Comparison of ENCODE assay signal across 8 cellular contexts in the genomic region with DNA sequence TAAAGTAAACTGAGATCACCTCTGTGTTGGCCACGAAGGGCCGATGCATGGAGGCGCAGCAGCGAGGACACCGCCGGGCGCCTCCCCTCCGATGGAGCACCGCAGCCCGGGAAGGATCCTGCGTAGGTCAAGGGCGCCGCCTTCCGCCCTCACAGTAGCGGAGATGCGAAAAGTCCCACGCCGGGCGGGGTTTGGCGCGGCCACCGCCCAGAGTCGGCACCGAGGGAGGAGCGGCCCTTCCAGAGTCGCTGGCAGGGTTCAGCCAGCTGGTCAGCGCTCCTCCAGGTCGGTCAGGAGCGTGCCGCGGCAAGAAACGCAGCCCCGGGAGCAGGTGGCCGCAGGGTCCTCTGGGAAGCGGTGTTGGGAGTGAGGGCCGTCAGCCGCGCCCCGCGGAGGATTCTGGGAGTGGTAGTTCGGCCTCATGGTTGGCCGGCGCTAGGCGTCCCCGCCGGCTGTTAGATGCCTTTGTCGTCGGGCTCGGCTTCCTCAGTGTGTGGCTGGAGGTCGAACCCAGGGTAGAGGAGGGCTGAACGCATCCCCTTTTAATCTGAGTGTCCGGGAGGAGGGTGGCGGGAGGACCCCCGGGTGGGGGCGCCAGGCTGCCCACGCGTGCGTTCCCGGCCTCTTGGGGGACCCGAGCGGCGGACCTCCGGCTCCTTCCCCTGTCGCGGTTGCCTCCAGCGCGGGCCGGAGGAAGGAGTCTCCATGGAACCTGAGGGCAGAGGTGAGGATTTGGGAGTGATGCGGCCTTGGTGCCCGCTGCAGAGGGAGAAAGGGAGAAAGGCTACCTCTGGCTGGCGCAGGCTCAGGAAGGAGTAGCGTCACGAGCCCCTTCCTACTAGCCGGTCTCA. TPM values are rescaled to one million over a fixed set of nuclear protein-coding genes. Genes with fewer than 3 reads are reported as not detected.
A peak's percentile ranks its signal among the peaks of the same experiment; 100 is the strongest.
DNase-seq lines count a peak whose midpoint lies in the region; ATAC-seq and TF ChIP-seq lines count a peak whose summit lies in the region.

A gene (plus strand): TSS at position 411 of the 851 bp plus-strand sequence. CDS start 295 bp downstream, at position 706.

- DNase-seq in DMS 273 treated with DMSO at 0.1 percent for 48 hours (lab: John Stamatoyannopoulos, UW) (peak; percentile 88), HUDEP-2 (lab: John Stamatoyannopoulos, UW; ENCODE audit: unreplicated experiment in 76 of 76) (peak in 60 of 76 experiments; percentile 2 to 78 (median 55))
- peak; percentile 89 for DNase-seq in activated T-cell treated with anti-CD3 and anti-CD28 coated beads, Interleukin-2, amount 50 U/mL, for 24 hours
- peak; percentile 56 to 60 for DNase-seq in stimulated activated CD8-positive, alpha-beta memory T cell treated with anti-CD3 and anti-CD28 coated beads, Interleukin-7, amount 100 ng/mL, for 1 hour (ENCODE audit: low read depth in 2 of 2)

- peaks cover 51% of the 10 kb centered on the region for H3K36me3 Mint-ChIP-seq in activated T-cell treated with anti-CD3 and anti-CD28 coated beads, Interleukin-2, amount 50 U/mL, for 24 hours (ENCODE audit: low read depth)

- H3K27me3 ChIP-seq in OCI-LY1 (ENCODE audit: insufficient read depth, low read length) (no peaks in the 10 kb centered on the region), muscle layer of colon (ENCODE audit: control insufficient read depth in 1 of 2, insufficient read depth in 2 of 2, low read length in 2 of 2) (no peaks in the 10 kb centered on the region)

- H3K4me2 ChIP-seq in OCI-LY1 (ENCODE audit: low read length), result peak within 1 kb of the TSS; percentile 83

- H4K20me1 ChIP-seq in OCI-LY1 (ENCODE audit: insufficient read depth, low read length), result no peaks in the 10 kb centered on the region

- no peaks in the 10 kb centered on the region for H3K27me3 Mint-ChIP-seq in activated T-cell treated with anti-CD3 and anti-CD28 coated beads, Interleukin-2, amount 50 U/mL, for 24 hours

- H3K27ac Mint-ChIP-seq in activated T-cell treated with anti-CD3 and anti-CD28 coated beads, Interleukin-2, amount 50 U/mL, for 24 hours, result peak within 1 kb of the TSS; percentile 87

- H3K9ac ChIP-seq in OCI-LY1 (ENCODE audit: low read length) (peak within 1 kb of the TSS; percentile 62), muscle layer of colon (ENCODE audit: low read length) (peak within 1 kb of the TSS; percentile 74)

- ATAC-seq in GM21381 (IDR thresholded peaks at IDR 0.05; ENCODE audit: unreplicated experiment), result peak; percentile 96
- peak; percentile 97 for ATAC-seq in esophagus mucosa

- H3K27ac ChIP-seq in OCI-LY1 (ENCODE audit: low read depth, low read length, poor library complexity, severe bottlenecking) (no peak within 1 kb of the TSS), muscle layer of colon (ENCODE audit: low read depth, low read length) (peak within 1 kb of the TSS; percentile 38)

- TF ChIP-seq CTCF in OCI-LY1 (IDR thresholded peaks at IDR 0.05; ENCODE audit: low read length), result peak; percentile 58

- H3K9me2 ChIP-seq in OCI-LY1 (ENCODE audit: low read depth, low read length), result no peaks in the 10 kb centered on the region

- peak within 1 kb of the TSS; percentile 92 for H2AFZ ChIP-seq in OCI-LY1 (ENCODE audit: low read length)

- H3K36me3 ChIP-seq in OCI-LY1 (ENCODE audit: insufficient read depth, low read length), result peaks cover 27% of the 10 kb centered on the region
- peaks cover 21% of the 10 kb centered on the region for H3K36me3 ChIP-seq in muscle layer of colon (ENCODE audit: insufficient read depth, low read length)

- peaks cover 30% of the 10 kb centered on the region for H3K4me1 Mint-ChIP-seq in activated T-cell treated with anti-CD3 and anti-CD28 coated beads, Interleukin-2, amount 50 U/mL, for 24 hours (ENCODE audit: low read depth)

- H3K4me1 ChIP-seq in OCI-LY1 (ENCODE audit: insufficient read depth, low read length, severe bottlenecking), result peaks cover 13% of the 10 kb centered on the region
- peaks cover 21% of the 10 kb centered on the region for H3K4me1 ChIP-seq in muscle layer of colon (ENCODE audit: insufficient read depth, low read length)

- peak within 1 kb of the TSS; percentile 92 for H3K4me3 Mint-ChIP-seq in activated T-cell treated with anti-CD3 and anti-CD28 coated beads, Interleukin-2, amount 50 U/mL, for 24 hours

- peaks cover 34% of the 10 kb centered on the region for H3K9me3 Mint-ChIP-seq in activated T-cell treated with anti-CD3 and anti-CD28 coated beads, Interleukin-2, amount 50 U/mL, for 24 hours

- H3F3A ChIP-seq in OCI-LY1 (ENCODE audit: insufficient read depth, low read length), result no peaks in the 10 kb centered on the region

- no peaks in the 10 kb centered on the region for H3K79me2 ChIP-seq in OCI-LY1 (ENCODE audit: insufficient read depth, low read length)

- peaks cover 25% of the 10 kb centered on the region; the same call in 1 of the 2 replicates for H3K9me3 ChIP-seq in OCI-LY1 (ENCODE audit: low read length)
- peaks cover 12% of the 10 kb centered on the region for H3K9me3 ChIP-seq in muscle layer of colon (ENCODE audit: low read length)

- peak within 1 kb of the TSS; percentile 69 for H3K4me3 ChIP-seq in OCI-LY1 (ENCODE audit: low read depth, low read length, poor library complexity, severe bottlenecking)
- peak within 1 kb of the TSS; percentile 79 to 81 for H3K4me3 ChIP-seq in muscle layer of colon (ENCODE audit: low read depth in 1 of 2, low read length in 2 of 2)

RNA-seq across cellular contexts. Expression of the gene that starts here (rescaled TPM):
- 1.3 TPM for total RNA-seq in esophagus mucosa
